In the genomic region with DNA sequence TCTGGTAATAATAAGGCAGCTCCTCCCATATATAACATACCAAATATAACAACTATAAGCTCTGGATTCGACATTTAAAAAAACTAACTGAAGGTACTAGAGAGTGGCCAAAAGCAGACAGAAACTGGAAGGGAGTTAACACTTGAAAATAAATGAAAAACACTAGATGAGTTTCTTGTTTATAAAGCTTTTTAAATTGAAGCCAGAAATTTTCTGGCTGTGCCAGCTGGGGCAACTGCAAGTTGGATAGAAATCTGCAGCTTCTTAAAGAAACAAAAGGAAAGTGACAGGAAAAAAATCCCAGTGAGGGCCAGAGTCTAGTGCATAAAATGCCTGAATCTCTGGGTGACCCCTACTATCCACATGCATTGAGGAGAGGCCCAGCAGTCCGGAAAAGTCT, we compare ENCODE assay signal across 22 cellular contexts.
"Had no signal": no experiment of that assay in that cellular context is flagged by ENCODE, and none has a peak within 500 bp of the region (broad histone marks: within the 10 kb centered on the region; RNA-seq: fewer than 3 reads in every experiment).

No MANE protein-coding gene starts in this region.

- H3K36me3 ChIP-seq: SJSA1 had no signal

- H3K9me3 ChIP-seq: SJSA1 had no signal

- H3K9ac ChIP-seq: KMS-11 had no signal

- H3K27me3 ChIP-seq: SJSA1 had no signal

- H3K4me1 ChIP-seq: SJSA1 had no signal

- H3K4me2 ChIP-seq: KMS-11 had no signal

- H3K27ac ChIP-seq: HL-60, KMS-11, SJSA1, SK-N-MC had no signal

- ATAC-seq: K562 had no signal

- H3K4me3 ChIP-seq: K562, SJSA1, SK-N-MC had no signal

- DNase-seq: Kasumi-1, MM.1S, MV-4-11, NCI-H1048, NCI-H1105, NCI-H1417, NCI-H1436 treated with DMSO at 0.1 percent for 48 hours, NCI-H1694, NCI-H187 treated with DMSO at 0.1 percent for 48 hours, NCI-H2029 treated with DMSO at 0.1 percent for 48 hours, NCI-H2171 treated with DMSO at 0.1 percent for 48 hours, NCI-H510A, NCI-H524 treated with DMSO at 0.1 percent for 48 hours, NCI-H69, NCI-H774, Right ventricle myocardium superior, SIG-M5 had no signal
